15 cellular contexts compared by ENCODE assay signal in the genomic region with DNA sequence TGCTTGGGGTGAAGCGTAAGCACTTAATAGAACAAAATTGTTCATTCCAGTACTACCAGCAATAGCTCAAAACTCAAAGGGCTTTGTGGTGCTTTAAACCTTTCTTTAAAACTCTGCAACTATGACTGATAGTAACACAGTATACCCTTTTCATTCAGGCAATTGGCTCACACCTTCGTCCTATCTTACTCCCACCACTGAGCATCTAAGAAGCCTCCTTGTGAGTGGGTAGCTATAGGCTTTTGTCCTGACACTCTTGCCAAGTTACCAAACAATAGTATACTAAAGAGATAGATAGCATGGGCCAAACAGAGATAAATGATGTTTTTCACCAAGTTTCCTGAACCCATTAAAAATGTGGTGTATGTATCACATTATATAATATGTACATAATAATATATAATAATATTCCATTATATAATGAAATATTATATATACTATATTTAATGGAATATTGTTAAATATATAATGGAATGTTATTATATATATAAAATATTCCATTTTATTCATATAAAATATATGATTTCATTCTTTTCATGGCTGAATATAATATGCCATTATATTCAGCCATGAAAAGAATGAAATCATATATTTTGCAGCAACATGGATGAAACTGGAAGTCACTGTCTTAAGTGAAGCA.
DNase-seq lines count a peak whose midpoint lies in the region; ATAC-seq and TF ChIP-seq lines count a peak whose summit lies in the region.
"Had no signal": no experiment of that assay in that cellular context is flagged by ENCODE, and none has a peak within 500 bp of the region (broad histone marks: within the 10 kb centered on the region; RNA-seq: fewer than 3 reads in every experiment).

No MANE protein-coding gene starts in this region.

- intact Hi-C loops in esophagus muscularis mucosa (cut with DNase I) = no loop called here

- no peak for TF ChIP-seq EP300 in esophagus muscularis mucosa (IDR thresholded peaks at IDR 0.05)

- H3K9me3 ChIP-seq in HUES48 (ENCODE audit: control insufficient read depth, insufficient read depth, low read length) (no peaks in the 10 kb centered on the region), SJSA1 (replicated peaks) (no peaks in the 10 kb centered on the region), esophagus muscularis mucosa (no peaks in the 10 kb centered on the region), stomach smooth muscle (ENCODE audit: control insufficient read depth in 2 of 2, low read length in 2 of 2) (no peaks in the 10 kb centered on the region)
- H3K9me3 ChIP-seq: BE2C had no signal

- TF ChIP-seq POLR2A in esophagus muscularis mucosa (IDR thresholded peaks at IDR 0.05; ENCODE audit: low read depth) = no peak

- H3K4me3 ChIP-seq in HUES48 (ENCODE audit: low read depth, low read length) (no peak overlapping the region), SJSA1 (no peak overlapping the region), esophagus muscularis mucosa (no peak overlapping the region), stomach smooth muscle (ENCODE audit: low read length in 2 of 2) (peak overlapping the region in 1 of 2 donors; percentile 31)

- H3K27ac ChIP-seq in HUES48 (ENCODE audit: low read depth, low read length) (peak overlapping the region; percentile 59), SJSA1 (peak overlapping the region; percentile 60), esophagus muscularis mucosa (replicated peaks in 1 of 4) (peak overlapping the region; percentile 47 to 70 (median 64)), stomach smooth muscle (ENCODE audit: low read length) (peak overlapping the region; percentile 60)

- H3K27me3 ChIP-seq in HUES48 (ENCODE audit: control insufficient read depth, insufficient read depth, low read length) (no peaks in the 10 kb centered on the region), SJSA1 (replicated peaks) (no peaks in the 10 kb centered on the region), esophagus muscularis mucosa (no peaks in the 10 kb centered on the region), stomach smooth muscle (ENCODE audit: control insufficient read depth in 1 of 2, insufficient read depth in 2 of 2, low read length in 2 of 2) (no peaks in the 10 kb centered on the region)
- H3K27me3 ChIP-seq: BE2C had no signal

- WGBS in esophagus muscularis mucosa = 60% methylated on average over 2 of the region's 2 CpGs

- H3K9ac ChIP-seq in HUES48 (ENCODE audit: low read depth, low read length) = no peak overlapping the region
- H3K9ac ChIP-seq in stomach smooth muscle (ENCODE audit: low read length in 2 of 2) = no peak overlapping the region

- no peak for TF ChIP-seq CTCF in esophagus muscularis mucosa (IDR thresholded peaks at IDR 0.05)

- no peak for ATAC-seq in GM19455 (IDR thresholded peaks at IDR 0.05; ENCODE audit: unreplicated experiment)

- H3K4me1 ChIP-seq in HUES48 (ENCODE audit: control insufficient read depth, insufficient read depth, low read length) (no peaks in the 10 kb centered on the region), SJSA1 (replicated peaks) (peaks cover 24% of the 10 kb centered on the region), esophagus muscularis mucosa (peaks cover 0 to 14% (median 13%) of the 10 kb centered on the region in 4 donors), stomach smooth muscle (ENCODE audit: control insufficient read depth, insufficient read depth, low read length) (peaks cover 6% of the 10 kb centered on the region)
- H3K4me1 ChIP-seq: BE2C had no signal

- H3K36me3 ChIP-seq in HUES48 (ENCODE audit: control insufficient read depth, insufficient read depth, low read length) (no peaks in the 10 kb centered on the region), SJSA1 (no peaks in the 10 kb centered on the region), esophagus muscularis mucosa (no peaks in the 10 kb centered on the region), stomach smooth muscle (ENCODE audit: control insufficient read depth in 2 of 2, insufficient read depth in 2 of 2, low read length in 2 of 2) (no peaks in the 10 kb centered on the region)
- H3K36me3 ChIP-seq: BE2C had no signal

- DNase-seq in SJSA1 (ENCODE audit: low read depth in 1 of 2, low spot score in 2 of 2) (no peak), esophagus muscularis mucosa (ENCODE audit: extremely low spot score) (no peak)
- DNase-seq in activated CD4-positive, CD25-positive, alpha-beta regulatory T cell (lab: John Stamatoyannopoulos, UW) = no peak
- no peak for DNase-seq in stimulated activated CD4-positive, alpha-beta T cell treated with anti-CD3 and anti-CD28 coated beads, Interleukin-15, amount 100 ng/mL, for 24 hours
- DNase-seq: BE2C; CD4-positive, alpha-beta T cell; HCEC 1CT; MV-4-11; NCI-H1417; NCI-H187 treated with DMSO at 0.1 percent for 48 hours; NCI-H446; NK-92 treated with Interleukin-12 subunit alpha and Interleukin-12 subunit beta, amount 100 ng/mL, for 24 hours had no signal
